1 cellular context compared by ENCODE assay signal in the genomic region with DNA sequence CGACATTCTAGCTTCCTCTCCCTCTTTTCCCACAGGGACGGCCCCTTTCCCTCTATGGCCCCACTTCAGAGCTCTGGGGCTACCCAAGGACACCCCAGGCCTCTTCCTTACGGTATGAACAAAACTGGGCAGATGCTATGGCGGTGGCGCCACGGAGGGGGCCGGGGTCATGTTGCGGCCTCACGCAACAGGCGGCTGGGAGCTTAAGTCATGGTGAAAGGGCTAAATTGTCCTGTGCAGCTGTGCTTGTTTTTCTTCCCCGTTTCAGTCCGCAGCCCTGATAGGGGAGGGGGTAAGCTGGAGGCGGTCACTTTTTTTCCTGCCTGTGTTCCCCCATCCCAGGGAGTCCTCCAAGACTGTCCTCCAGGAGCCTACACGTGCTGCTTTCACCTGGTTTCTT.
TF ChIP-seq lines count a peak whose summit lies in the region.

No MANE protein-coding gene starts in this region.

TF ChIP-seq in H1, 55 proteins besides CTCF, POLR2A, EP300 and RAD21:
- no peak for TF ChIP-seq SRF (IDR thresholded peaks at IDR 0.05; ENCODE audit: low read depth, low read length)
- TF ChIP-seq SP4 (IDR thresholded peaks at IDR 0.05; ENCODE audit: low read length): no peak
- TF ChIP-seq ZNF274 (IDR thresholded peaks at IDR 0.05; ENCODE audit: borderline replicate concordance, extremely low read depth, low read length): no peak
- TF ChIP-seq CTBP2 (IDR thresholded peaks at IDR 0.05; ENCODE audit: borderline replicate concordance, insufficient read depth, insufficient read length, low read length): no peak
- TF ChIP-seq CHD7 (IDR thresholded peaks at IDR 0.05; ENCODE audit: insufficient replicate concordance, low read length): no peak
- no peak for TF ChIP-seq BCL11A (IDR thresholded peaks at IDR 0.05; ENCODE audit: low read depth in 2 of 2, low read length in 2 of 2)
- no peak for TF ChIP-seq SUZ12 (IDR thresholded peaks at IDR 0.05; ENCODE audit: low read length)
